1 cellular context compared by ENCODE assay signal in genomic region chr10:69862882-69863530, GRCh38.
TF ChIP-seq lines count a peak whose summit lies in the region.

No MANE protein-coding gene starts in this region.

TF ChIP-seq in HCT116, 20 proteins besides CTCF, POLR2A, EP300 and RAD21 (continued from another document):
- TF ChIP-seq ZBTB33 (IDR thresholded peaks at IDR 0.05; ENCODE audit: extremely low read depth, insufficient replicate concordance, low read length) = no peak
- TF ChIP-seq EGR1 (IDR thresholded peaks at IDR 0.05; ENCODE audit: low read depth) = no peak
- TF ChIP-seq ZFX (IDR thresholded peaks at IDR 0.05) = no peak
- TF ChIP-seq ZNF274 (IDR thresholded peaks at IDR 0.05; ENCODE audit: low read depth, low read length) = no peak
- TF ChIP-seq REST (IDR thresholded peaks at IDR 0.05; ENCODE audit: low read depth) = no peak
- TF ChIP-seq SP1 (IDR thresholded peaks at IDR 0.05; ENCODE audit: low read depth) = no peak
- TF ChIP-seq EZH2phosphoT487 (IDR thresholded peaks at IDR 0.05; ENCODE audit: borderline replicate concordance) = no peak
